1 cellular context compared by ENCODE assay signal in the genomic region with DNA sequence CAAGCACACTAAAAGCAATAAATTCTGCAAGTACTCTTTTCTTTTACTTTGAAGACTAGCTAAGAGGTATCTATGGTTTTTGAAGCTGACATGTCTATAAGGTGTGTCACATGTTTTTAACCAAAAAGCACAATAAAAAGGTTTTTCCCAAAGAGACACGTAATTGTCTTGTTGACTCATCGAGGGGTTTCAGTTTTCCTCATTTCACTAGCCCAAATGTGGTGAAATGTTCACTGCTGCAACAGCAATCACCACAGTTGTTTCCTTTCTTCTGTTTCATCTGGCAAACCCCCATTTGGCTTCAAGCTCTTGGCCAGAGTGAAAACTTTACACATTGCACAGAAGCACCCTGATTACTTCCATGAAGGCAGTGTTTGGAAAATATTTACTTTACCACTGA.
TF ChIP-seq lines count a peak whose summit lies in the region.

No MANE protein-coding gene starts in this region.

TF ChIP-seq in HEK293, 187 proteins besides CTCF, POLR2A, EP300 and RAD21 (continued from another document and continues in another):
- TF ChIP-seq ZXDB (tag by site-specific recombination; IDR thresholded peaks at IDR 0.05), result no peak
- TF ChIP-seq ZNF521 (tag by site-specific recombination; IDR thresholded peaks at IDR 0.05), result no peak
- TF ChIP-seq HOXA7 (CRISPR knock-in tag; IDR thresholded peaks at IDR 0.05; ENCODE audit: borderline replicate concordance), result no peak
- TF ChIP-seq ZNF544 (tag by site-specific recombination; IDR thresholded peaks at IDR 0.05), result no peak
- TF ChIP-seq ZNF426 (tag by site-specific recombination; IDR thresholded peaks at IDR 0.05), result no peak
- no peak for TF ChIP-seq ZNF423 (tag by site-specific recombination; IDR thresholded peaks at IDR 0.05)
- no peak for TF ChIP-seq WT1 (tag by site-specific recombination; IDR thresholded peaks at IDR 0.05)
- no peak for TF ChIP-seq ZNF350 (tag by site-specific recombination; IDR thresholded peaks at IDR 0.05)
- no peak for TF ChIP-seq HOXC10 (CRISPR knock-in tag; IDR thresholded peaks at IDR 0.05)
- TF ChIP-seq ZNF394 (tag by site-specific recombination; IDR thresholded peaks at IDR 0.05; ENCODE audit: borderline replicate concordance), result no peak
- TF ChIP-seq, protein P1, sequence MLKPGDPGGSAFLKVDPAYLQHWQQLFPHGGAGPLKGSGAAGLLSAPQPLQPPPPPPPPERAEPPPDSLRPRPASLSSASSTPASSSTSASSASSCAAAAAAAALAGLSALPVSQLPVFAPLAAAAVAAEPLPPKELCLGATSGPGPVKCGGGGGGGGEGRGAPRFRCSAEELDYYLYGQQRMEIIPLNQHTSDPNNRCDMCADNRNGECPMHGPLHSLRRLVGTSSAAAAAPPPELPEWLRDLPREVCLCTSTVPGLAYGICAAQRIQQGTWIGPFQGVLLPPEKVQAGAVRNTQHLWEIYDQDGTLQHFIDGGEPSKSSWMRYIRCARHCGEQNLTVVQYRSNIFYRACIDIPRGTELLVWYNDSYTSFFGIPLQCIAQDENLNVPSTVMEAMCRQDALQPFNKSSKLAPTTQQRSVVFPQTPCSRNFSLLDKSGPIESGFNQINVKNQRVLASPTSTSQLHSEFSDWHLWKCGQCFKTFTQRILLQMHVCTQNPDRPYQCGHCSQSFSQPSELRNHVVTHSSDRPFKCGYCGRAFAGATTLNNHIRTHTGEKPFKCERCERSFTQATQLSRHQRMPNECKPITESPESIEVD (tag by site-specific recombination; IDR thresholded peaks at IDR 0.05), result peak; percentile 99
- no peak for TF ChIP-seq ZSCAN30 (tag by site-specific recombination; IDR thresholded peaks at IDR 0.05)
- TF ChIP-seq SALL2 (tag by site-specific recombination; IDR thresholded peaks at IDR 0.05; ENCODE audit: borderline replicate concordance), result no peak
- no peak for TF ChIP-seq ZNF23 (tag by site-specific recombination; IDR thresholded peaks at IDR 0.05; ENCODE audit: borderline replicate concordance)
- TF ChIP-seq ZNF341 (tag by site-specific recombination; IDR thresholded peaks at IDR 0.05; ENCODE audit: low read depth), result no peak
- peak; percentile 54; the same call in 1 of the 2 replicates for TF ChIP-seq SP7 (tag by site-specific recombination; IDR thresholded peaks at IDR 0.05)
- 0 out of 2 replicates have a peak, but pooled peaks have one; percentile 64 for TF ChIP-seq ZBTB17 (tag by site-specific recombination; IDR thresholded peaks at IDR 0.05)
- no peak for TF ChIP-seq ZNF211 (tag by site-specific recombination; IDR thresholded peaks at IDR 0.05; ENCODE audit: low read depth)
- TF ChIP-seq TRIM28 (IDR thresholded peaks at IDR 0.05; ENCODE audit: borderline replicate concordance, low read length), result no peak
- TF ChIP-seq ZNF214 (tag by site-specific recombination; IDR thresholded peaks at IDR 0.05; ENCODE audit: borderline replicate concordance), result no peak
- no peak for TF ChIP-seq ZNF239 (tag by site-specific recombination; IDR thresholded peaks at IDR 0.05)
- TF ChIP-seq, protein P2, sequence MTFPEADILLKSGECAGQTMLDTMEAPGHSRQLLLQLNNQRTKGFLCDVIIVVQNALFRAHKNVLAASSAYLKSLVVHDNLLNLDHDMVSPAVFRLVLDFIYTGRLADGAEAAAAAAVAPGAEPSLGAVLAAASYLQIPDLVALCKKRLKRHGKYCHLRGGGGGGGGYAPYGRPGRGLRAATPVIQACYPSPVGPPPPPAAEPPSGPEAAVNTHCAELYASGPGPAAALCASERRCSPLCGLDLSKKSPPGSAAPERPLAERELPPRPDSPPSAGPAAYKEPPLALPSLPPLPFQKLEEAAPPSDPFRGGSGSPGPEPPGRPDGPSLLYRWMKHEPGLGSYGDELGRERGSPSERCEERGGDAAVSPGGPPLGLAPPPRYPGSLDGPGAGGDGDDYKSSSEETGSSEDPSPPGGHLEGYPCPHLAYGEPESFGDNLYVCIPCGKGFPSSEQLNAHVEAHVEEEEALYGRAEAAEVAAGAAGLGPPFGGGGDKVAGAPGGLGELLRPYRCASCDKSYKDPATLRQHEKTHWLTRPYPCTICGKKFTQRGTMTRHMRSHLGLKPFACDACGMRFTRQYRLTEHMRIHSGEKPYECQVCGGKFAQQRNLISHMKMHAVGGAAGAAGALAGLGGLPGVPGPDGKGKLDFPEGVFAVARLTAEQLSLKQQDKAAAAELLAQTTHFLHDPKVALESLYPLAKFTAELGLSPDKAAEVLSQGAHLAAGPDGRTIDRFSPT (tag by site-specific recombination; IDR thresholded peaks at IDR 0.05), result no peak
- TF ChIP-seq EGR2 (tag by site-specific recombination; IDR thresholded peaks at IDR 0.05; ENCODE audit: low read depth), result no peak
- TF ChIP-seq, protein P3, sequence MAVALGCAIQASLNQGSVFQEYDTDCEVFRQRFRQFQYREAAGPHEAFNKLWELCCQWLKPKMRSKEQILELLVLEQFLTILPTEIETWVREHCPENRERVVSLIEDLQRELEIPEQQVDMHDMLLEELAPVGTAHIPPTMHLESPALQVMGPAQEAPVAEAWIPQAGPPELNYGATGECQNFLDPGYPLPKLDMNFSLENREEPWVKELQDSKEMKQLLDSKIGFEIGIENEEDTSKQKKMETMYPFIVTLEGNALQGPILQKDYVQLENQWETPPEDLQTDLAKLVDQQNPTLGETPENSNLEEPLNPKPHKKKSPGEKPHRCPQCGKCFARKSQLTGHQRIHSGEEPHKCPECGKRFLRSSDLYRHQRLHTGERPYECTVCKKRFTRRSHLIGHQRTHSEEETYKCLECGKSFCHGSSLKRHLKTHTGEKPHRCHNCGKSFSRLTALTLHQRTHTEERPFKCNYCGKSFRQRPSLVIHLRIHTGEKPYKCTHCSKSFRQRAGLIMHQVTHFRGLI (tag by site-specific recombination; IDR thresholded peaks at IDR 0.05), result no peak
- peak; percentile 71 for TF ChIP-seq ZNF629 (tag by site-specific recombination; IDR thresholded peaks at IDR 0.05)
- no peak for TF ChIP-seq OVOL3 (tag by site-specific recombination; IDR thresholded peaks at IDR 0.05)
- TF ChIP-seq ZNF24 (tag by site-specific recombination; IDR thresholded peaks at IDR 0.05), result no peak
- no peak for TF ChIP-seq ZNF114 (tag by site-specific recombination; IDR thresholded peaks at IDR 0.05)
- TF ChIP-seq, protein P4, sequence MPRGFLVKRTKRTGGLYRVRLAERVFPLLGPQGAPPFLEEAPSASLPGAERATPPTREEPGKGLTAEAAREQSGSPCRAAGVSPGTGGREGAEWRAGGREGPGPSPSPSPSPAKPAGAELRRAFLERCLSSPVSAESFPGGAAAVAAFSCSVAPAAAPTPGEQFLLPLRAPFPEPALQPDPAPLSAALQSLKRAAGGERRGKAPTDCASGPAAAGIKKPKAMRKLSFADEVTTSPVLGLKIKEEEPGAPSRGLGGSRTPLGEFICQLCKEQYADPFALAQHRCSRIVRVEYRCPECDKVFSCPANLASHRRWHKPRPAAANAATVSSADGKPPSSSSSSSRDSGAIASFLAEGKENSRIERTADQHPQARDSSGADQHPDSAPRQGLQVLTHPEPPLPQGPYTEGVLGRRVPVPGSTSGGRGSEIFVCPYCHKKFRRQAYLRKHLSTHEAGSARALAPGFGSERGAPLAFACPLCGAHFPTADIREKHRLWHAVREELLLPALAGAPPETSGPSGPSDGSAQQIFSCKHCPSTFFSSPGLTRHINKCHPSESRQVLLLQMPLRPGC (tag by site-specific recombination; IDR thresholded peaks at IDR 0.05), result peak; percentile 76; the same call in 1 of the 2 replicates
- TF ChIP-seq, protein P5, sequence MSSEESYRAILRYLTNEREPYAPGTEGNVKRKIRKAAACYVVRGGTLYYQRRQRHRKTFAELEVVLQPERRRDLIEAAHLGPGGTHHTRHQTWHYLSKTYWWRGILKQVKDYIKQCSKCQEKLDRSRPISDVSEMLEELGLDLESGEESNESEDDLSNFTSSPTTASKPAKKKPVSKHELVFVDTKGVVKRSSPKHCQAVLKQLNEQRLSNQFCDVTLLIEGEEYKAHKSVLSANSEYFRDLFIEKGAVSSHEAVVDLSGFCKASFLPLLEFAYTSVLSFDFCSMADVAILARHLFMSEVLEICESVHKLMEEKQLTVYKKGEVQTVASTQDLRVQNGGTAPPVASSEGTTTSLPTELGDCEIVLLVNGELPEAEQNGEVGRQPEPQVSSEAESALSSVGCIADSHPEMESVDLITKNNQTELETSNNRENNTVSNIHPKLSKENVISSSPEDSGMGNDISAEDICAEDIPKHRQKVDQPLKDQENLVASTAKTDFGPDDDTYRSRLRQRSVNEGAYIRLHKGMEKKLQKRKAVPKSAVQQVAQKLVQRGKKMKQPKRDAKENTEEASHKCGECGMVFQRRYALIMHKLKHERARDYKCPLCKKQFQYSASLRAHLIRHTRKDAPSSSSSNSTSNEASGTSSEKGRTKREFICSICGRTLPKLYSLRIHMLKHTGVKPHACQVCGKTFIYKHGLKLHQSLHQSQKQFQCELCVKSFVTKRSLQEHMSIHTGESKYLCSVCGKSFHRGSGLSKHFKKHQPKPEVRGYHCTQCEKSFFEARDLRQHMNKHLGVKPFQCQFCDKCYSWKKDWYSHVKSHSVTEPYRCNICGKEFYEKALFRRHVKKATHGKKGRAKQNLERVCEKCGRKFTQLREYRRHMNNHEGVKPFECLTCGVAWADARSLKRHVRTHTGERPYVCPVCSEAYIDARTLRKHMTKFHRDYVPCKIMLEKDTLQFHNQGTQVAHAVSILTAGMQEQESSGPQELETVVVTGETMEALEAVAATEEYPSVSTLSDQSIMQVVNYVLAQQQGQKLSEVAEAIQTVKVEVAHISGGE (tag by site-specific recombination; conservative IDR thresholded peaks at IDR 0.05; ENCODE audit: low read depth), result no peak
- TF ChIP-seq ZNF366 (tag by site-specific recombination; conservative IDR thresholded peaks at IDR 0.05), result peak; percentile 66
- TF ChIP-seq ZNF555 (tag by site-specific recombination; conservative IDR thresholded peaks at IDR 0.05), result no peak
- TF ChIP-seq ZNF274 (IDR thresholded peaks at IDR 0.05; ENCODE audit: low read length), result no peak
- no peak for TF ChIP-seq ZNF274 (tag by site-specific recombination; IDR thresholded peaks at IDR 0.05; ENCODE audit: borderline replicate concordance)
- TF ChIP-seq BCL11A (tag by site-specific recombination; IDR thresholded peaks at IDR 0.05; ENCODE audit: low read depth), result no peak
- TF ChIP-seq ZNF48 (tag by site-specific recombination; IDR thresholded peaks at IDR 0.05), result no peak
- no peak for TF ChIP-seq YY2 (tag by site-specific recombination; IDR thresholded peaks at IDR 0.05)
- no peak for TF ChIP-seq ZNF292 (tag by site-specific recombination; IDR thresholded peaks at IDR 0.05; ENCODE audit: borderline replicate concordance, low read depth)
- TF ChIP-seq, protein P6, sequence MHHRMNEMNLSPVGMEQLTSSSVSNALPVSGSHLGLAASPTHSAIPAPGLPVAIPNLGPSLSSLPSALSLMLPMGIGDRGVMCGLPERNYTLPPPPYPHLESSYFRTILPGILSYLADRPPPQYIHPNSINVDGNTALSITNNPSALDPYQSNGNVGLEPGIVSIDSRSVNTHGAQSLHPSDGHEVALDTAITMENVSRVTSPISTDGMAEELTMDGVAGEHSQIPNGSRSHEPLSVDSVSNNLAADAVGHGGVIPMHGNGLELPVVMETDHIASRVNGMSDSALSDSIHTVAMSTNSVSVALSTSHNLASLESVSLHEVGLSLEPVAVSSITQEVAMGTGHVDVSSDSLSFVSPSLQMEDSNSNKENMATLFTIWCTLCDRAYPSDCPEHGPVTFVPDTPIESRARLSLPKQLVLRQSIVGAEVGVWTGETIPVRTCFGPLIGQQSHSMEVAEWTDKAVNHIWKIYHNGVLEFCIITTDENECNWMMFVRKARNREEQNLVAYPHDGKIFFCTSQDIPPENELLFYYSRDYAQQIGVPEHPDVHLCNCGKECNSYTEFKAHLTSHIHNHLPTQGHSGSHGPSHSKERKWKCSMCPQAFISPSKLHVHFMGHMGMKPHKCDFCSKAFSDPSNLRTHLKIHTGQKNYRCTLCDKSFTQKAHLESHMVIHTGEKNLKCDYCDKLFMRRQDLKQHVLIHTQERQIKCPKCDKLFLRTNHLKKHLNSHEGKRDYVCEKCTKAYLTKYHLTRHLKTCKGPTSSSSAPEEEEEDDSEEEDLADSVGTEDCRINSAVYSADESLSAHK (tag by site-specific recombination; IDR thresholded peaks at IDR 0.05), result peak; percentile 60
- peak; percentile 88 for TF ChIP-seq ZEB2 (tag by site-specific recombination; IDR thresholded peaks at IDR 0.05)
- no peak for TF ChIP-seq RBAK (tag by site-specific recombination; IDR thresholded peaks at IDR 0.05)
- TF ChIP-seq MZF1 (tag by site-specific recombination; IDR thresholded peaks at IDR 0.05; ENCODE audit: borderline replicate concordance), result no peak
- TF ChIP-seq ZSCAN23 (tag by site-specific recombination; IDR thresholded peaks at IDR 0.05), result no peak
- no peak for TF ChIP-seq ZNF707 (tag by site-specific recombination; IDR thresholded peaks at IDR 0.05)
- TF ChIP-seq MYNN (tag by site-specific recombination; IDR thresholded peaks at IDR 0.05; ENCODE audit: borderline replicate concordance), result no peak
- TF ChIP-seq ZNF433 (tag by site-specific recombination; IDR thresholded peaks at IDR 0.05; ENCODE audit: low read depth), result no peak
- TF ChIP-seq ZNF830 (tag by site-specific recombination; IDR thresholded peaks at IDR 0.05; ENCODE audit: low read depth), result no peak
- no peak for TF ChIP-seq ZNF157 (tag by site-specific recombination; IDR thresholded peaks at IDR 0.05)
- no peak for TF ChIP-seq SCRT1 (tag by site-specific recombination; IDR thresholded peaks at IDR 0.05; ENCODE audit: borderline replicate concordance)
- TF ChIP-seq ZNF664 (tag by site-specific recombination; IDR thresholded peaks at IDR 0.05), result no peak
- TF ChIP-seq, protein P7, sequence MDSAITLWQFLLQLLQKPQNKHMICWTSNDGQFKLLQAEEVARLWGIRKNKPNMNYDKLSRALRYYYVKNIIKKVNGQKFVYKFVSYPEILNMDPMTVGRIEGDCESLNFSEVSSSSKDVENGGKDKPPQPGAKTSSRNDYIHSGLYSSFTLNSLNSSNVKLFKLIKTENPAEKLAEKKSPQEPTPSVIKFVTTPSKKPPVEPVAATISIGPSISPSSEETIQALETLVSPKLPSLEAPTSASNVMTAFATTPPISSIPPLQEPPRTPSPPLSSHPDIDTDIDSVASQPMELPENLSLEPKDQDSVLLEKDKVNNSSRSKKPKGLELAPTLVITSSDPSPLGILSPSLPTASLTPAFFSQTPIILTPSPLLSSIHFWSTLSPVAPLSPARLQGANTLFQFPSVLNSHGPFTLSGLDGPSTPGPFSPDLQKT (IDR thresholded peaks at IDR 0.05; ENCODE audit: borderline replicate concordance, low read depth, low read length), result no peak
- no peak for TF ChIP-seq ZNF37A (tag by site-specific recombination; IDR thresholded peaks at IDR 0.05)
- no peak for TF ChIP-seq ZNF132 (tag by site-specific recombination; IDR thresholded peaks at IDR 0.05; ENCODE audit: borderline replicate concordance)
- TF ChIP-seq ZNF302 (tag by site-specific recombination; IDR thresholded peaks at IDR 0.05; ENCODE audit: low read depth), result no peak
- no peak for TF ChIP-seq ZNF169 (tag by site-specific recombination; IDR thresholded peaks at IDR 0.05)
- TF ChIP-seq, protein P8, sequence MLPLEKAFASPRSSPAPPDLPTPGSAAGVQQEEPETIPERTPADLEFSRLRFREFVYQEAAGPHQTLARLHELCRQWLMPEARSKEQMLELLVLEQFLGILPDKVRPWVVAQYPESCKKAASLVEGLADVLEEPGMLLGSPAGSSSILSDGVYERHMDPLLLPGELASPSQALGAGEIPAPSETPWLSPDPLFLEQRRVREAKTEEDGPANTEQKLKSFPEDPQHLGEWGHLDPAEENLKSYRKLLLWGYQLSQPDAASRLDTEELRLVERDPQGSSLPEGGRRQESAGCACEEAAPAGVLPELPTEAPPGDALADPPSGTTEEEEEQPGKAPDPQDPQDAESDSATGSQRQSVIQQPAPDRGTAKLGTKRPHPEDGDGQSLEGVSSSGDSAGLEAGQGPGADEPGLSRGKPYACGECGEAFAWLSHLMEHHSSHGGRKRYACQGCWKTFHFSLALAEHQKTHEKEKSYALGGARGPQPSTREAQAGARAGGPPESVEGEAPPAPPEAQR (tag by site-specific recombination; IDR thresholded peaks at IDR 0.05), result no peak
- peak; percentile 92 for TF ChIP-seq FEZF1 (tag by site-specific recombination; IDR thresholded peaks at IDR 0.05)
